29 cellular contexts compared by ENCODE assay signal in the genomic region with DNA sequence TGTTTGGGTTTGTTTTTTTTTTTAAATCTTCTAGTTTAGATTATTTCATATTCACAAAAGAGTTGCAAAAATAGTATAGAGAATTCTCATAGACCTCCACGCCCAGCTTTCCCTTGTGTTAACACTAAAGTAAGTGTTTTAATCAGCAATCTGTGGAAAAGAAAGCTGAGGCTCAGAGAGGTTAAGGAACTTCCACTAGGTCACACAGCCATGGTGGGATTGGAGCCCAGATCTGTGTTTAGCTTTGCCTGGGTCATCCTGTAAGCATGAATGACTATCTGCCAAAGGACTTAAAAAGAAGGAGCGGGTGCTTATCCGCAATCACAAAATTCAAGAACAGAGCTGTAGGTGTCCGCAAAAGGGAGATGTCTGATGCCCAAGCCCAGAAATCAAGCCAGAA.
"Had no signal": no experiment of that assay in that cellular context is flagged by ENCODE, and none has a peak within 500 bp of the region (broad histone marks: within the 10 kb centered on the region; RNA-seq: fewer than 3 reads in every experiment).

No MANE protein-coding gene starts in this region.

- H3K79me2 ChIP-seq: parathyroid adenoma had no signal

- H3K27ac Mint-ChIP-seq: immature natural killer cell; naive thymus-derived CD8-positive, alpha-beta T cell; stimulated activated naive B cell treated with anti-CD40 and anti-IgM and Interleukin-4, amounts not matched to agents 10 μg/mL and 1 μg/mL and 100 μg/mL, for 72 hours had no signal

- H3K9ac ChIP-seq: parathyroid adenoma had no signal

- H3K9me3 ChIP-seq: left lung, lower lobe of right lung, neutrophil, right atrium auricular region, stomach, testis, thyroid gland, upper lobe of right lung had no signal

- H3K4me1 Mint-ChIP-seq: immature natural killer cell had no signal

- ATAC-seq: left colon; left lung; lower lobe of right lung; naive thymus-derived CD8-positive, alpha-beta T cell; sciatic nerve; stimulated activated naive B cell treated with anti-CD40 and anti-IgM and Interleukin-4, amounts not matched to agents 10 μg/mL and 1 μg/mL and 100 μg/mL, for 72 hours; stimulated activated naive CD8-positive, alpha-beta T cell treated with anti-CD3 and anti-CD28 coated beads, Interleukin-15, Interleukin-2, amounts not matched to agents 100 U/mL and 50 U/mL, for 24 hours; upper lobe of right lung had no signal

- FAIRE-seq: kidney, urothelium cell line had no signal

- H3K27me3 ChIP-seq: neutrophil, right atrium auricular region, testis, thyroid gland had no signal

- H3K4me3 ChIP-seq: left lung, lower lobe of right lung, right atrium auricular region, skin epidermis, stomach, testis, thyroid gland, upper lobe of right lung had no signal

- H3K9me3 Mint-ChIP-seq: immature natural killer cell; naive thymus-derived CD8-positive, alpha-beta T cell; nephron; neural crest cell; stimulated activated naive B cell treated with anti-CD40 and anti-IgM and Interleukin-4, amounts not matched to agents 10 μg/mL and 1 μg/mL and 100 μg/mL, for 72 hours had no signal

- H3K27ac ChIP-seq: left lung, lower lobe of right lung, neutrophil, parathyroid adenoma, right atrium auricular region, skin epidermis, stomach, testis, thyroid gland, upper lobe of right lung had no signal

- H3K4me3 Mint-ChIP-seq: immature natural killer cell; naive thymus-derived CD8-positive, alpha-beta T cell; nephron; neural crest cell; stimulated activated naive B cell treated with anti-CD40 and anti-IgM and Interleukin-4, amounts not matched to agents 10 μg/mL and 1 μg/mL and 100 μg/mL, for 72 hours had no signal

- H3K36me3 ChIP-seq: left lung, lower lobe of right lung, neutrophil, right atrium auricular region, stomach, thyroid gland, upper lobe of right lung had no signal

- H2AFZ ChIP-seq: parathyroid adenoma had no signal

- DNase-seq: hypothalamus; immature natural killer cell; kidney; left colon; left lung; lower lobe of right lung; mammary epithelial cell; mesenchymal stem cell; naive thymus-derived CD8-positive, alpha-beta T cell; occipital lobe; stimulated activated CD4-positive, alpha-beta T cell treated with anti-CD3 and anti-CD28 coated beads, Interleukin-12 subunit alpha, Interleukin-12 subunit beta, amount 100 ng/mL, for 4 hours; stimulated activated CD4-positive, alpha-beta T cell treated with anti-CD3 and anti-CD28 coated beads, Interleukin-15, amount 100 ng/mL, for 24 hours; stimulated activated CD4-positive, alpha-beta T cell treated with anti-CD3 and anti-CD28 coated beads, Interleukin-2, amount 100 ng/mL, for 24 hours; stimulated activated CD4-positive, alpha-beta T cell treated with anti-CD3 and anti-CD28 coated beads, Interleukin-4, amount 100 ng/mL, for 1 hour; stimulated activated naive B cell treated with anti-CD40 and anti-IgM and Interleukin-4, amounts not matched to agents 10 μg/mL and 1 μg/mL and 100 μg/mL, for 72 hours; stimulated activated naive CD8-positive, alpha-beta T cell treated with anti-CD3 and anti-CD28 coated beads, Interleukin-15, Interleukin-2, amounts not matched to agents 100 U/mL and 50 U/mL, for 24 hours; stomach; testis; thyroid gland; trophoblast cell; upper lobe of right lung had no signal

- H3K4me1 ChIP-seq: left lung, lower lobe of right lung, parathyroid adenoma, right atrium auricular region, stomach, testis, upper lobe of right lung had no signal

- H3K36me3 Mint-ChIP-seq: immature natural killer cell; naive thymus-derived CD8-positive, alpha-beta T cell; stimulated activated naive B cell treated with anti-CD40 and anti-IgM and Interleukin-4, amounts not matched to agents 10 μg/mL and 1 μg/mL and 100 μg/mL, for 72 hours had no signal
